1 cellular context compared by ENCODE assay signal in the genomic region with DNA sequence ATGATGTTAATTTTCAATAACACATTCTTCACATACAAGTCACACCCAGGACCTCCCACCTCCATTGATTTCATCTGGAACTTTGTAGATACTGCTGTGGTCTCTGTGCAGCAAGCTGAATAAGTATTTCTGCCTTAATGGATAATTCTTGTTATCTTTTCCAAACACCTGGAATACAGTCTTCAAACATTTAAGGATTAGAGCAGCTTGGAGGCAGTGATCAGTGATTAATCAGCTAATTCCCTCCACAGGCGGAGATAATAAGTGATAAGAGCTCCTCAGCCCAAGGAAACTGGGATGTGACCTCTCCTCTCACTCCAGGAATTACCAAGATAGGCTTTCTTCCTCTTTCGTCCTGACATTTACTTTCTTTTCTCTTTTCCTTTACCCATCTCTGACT.
A peak's percentile ranks its signal among the peaks of the same experiment; 100 is the strongest.
TF ChIP-seq lines count a peak whose summit lies in the region.

No MANE protein-coding gene starts in this region.

TF ChIP-seq in K562, 482 proteins besides CTCF, POLR2A, EP300 and RAD21 (continued from another document):
- TF ChIP-seq ZNF217 (CRISPR knock-in tag; IDR thresholded peaks at IDR 0.05) (no peak), MECOM (CRISPR knock-in tag; IDR thresholded peaks at IDR 0.05) (no peak), ESRRA (IDR thresholded peaks at IDR 0.05; ENCODE audit: borderline replicate concordance, low read depth) (no peak), SRSF1 (IDR thresholded peaks at IDR 0.05; ENCODE audit: low read depth, low read length) (no peak), TAF9B (IDR thresholded peaks at IDR 0.05; ENCODE audit: partially characterized antibody) (no peak), ZNF764 (CRISPR knock-in tag; IDR thresholded peaks at IDR 0.05; ENCODE audit: low read depth) (no peak), TRIM28 (IDR thresholded peaks at IDR 0.05) (no peak), ELF4 (CRISPR knock-in tag; IDR thresholded peaks at IDR 0.05) (0 out of 2 replicates have a peak, but pooled peaks have one; percentile 19), ZBTB43 (CRISPR knock-in tag; IDR thresholded peaks at IDR 0.05) (no peak), SIN3A (IDR thresholded peaks at IDR 0.05; ENCODE audit: borderline replicate concordance in 2 of 2, control insufficient read depth in 1 of 2, low read depth in 2 of 2, low read length in 2 of 2) (no peak), FOSL1 (tag; conservative IDR thresholded peaks at IDR 0.05) (peak; percentile 50; the same call in 1 of the 2 replicates), ETV6 (IDR thresholded peaks at IDR 0.05; ENCODE audit: borderline replicate concordance in 1 of 2, low read depth in 2 of 2, low read length in 1 of 2) (no peak), ETV6 (CRISPR knock-in tag; IDR thresholded peaks at IDR 0.05; ENCODE audit: borderline replicate concordance) (no peak), SMARCA5 (IDR thresholded peaks at IDR 0.05) (no peak), ZNF644 (tag; IDR thresholded peaks at IDR 0.05; ENCODE audit: low read depth) (0 out of 2 replicates have a peak, but pooled peaks have one; percentile 44), TAL1 (IDR thresholded peaks at IDR 0.05) (peak; percentile 54), SMAD3 (CRISPR knock-in tag; conservative IDR thresholded peaks at IDR 0.05) (no peak), GABPB2 (CRISPR knock-in tag; conservative IDR thresholded peaks at IDR 0.05) (no peak), TCF3 (CRISPR knock-in tag; IDR thresholded peaks at IDR 0.05) (peak; percentile 70), JUN (IDR thresholded peaks at IDR 0.05; ENCODE audit: borderline replicate concordance, low read depth, low read length) (no peak), JUN (CRISPR knock-in tag; IDR thresholded peaks at IDR 0.05; ENCODE audit: borderline replicate concordance) (no peak), ZFP91 (CRISPR knock-in tag; IDR thresholded peaks at IDR 0.05) (no peak), TARDBP (IDR thresholded peaks at IDR 0.05) (no peak), MED1 (CRISPR knock-in tag; IDR thresholded peaks at IDR 0.05; ENCODE audit: borderline replicate concordance) (no peak)
- TF ChIP-seq, protein P1, sequence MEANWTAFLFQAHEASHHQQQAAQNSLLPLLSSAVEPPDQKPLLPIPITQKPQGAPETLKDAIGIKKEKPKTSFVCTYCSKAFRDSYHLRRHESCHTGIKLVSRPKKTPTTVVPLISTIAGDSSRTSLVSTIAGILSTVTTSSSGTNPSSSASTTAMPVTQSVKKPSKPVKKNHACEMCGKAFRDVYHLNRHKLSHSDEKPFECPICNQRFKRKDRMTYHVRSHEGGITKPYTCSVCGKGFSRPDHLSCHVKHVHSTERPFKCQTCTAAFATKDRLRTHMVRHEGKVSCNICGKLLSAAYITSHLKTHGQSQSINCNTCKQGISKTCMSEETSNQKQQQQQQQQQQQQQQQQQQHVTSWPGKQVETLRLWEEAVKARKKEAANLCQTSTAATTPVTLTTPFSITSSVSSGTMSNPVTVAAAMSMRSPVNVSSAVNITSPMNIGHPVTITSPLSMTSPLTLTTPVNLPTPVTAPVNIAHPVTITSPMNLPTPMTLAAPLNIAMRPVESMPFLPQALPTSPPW (CRISPR knock-in tag; IDR thresholded peaks at IDR 0.05): no peak
- TF ChIP-seq, protein P2, sequence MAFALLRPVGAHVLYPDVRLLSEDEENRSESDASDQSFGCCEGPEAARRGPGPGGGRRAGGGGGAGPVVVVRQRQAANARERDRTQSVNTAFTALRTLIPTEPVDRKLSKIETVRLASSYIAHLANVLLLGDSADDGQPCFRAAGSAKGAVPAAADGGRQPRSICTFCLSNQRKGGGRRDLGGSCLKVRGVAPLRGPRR (CRISPR knock-in tag; IDR thresholded peaks at IDR 0.05): no peak
- TF ChIP-seq, protein P3, sequence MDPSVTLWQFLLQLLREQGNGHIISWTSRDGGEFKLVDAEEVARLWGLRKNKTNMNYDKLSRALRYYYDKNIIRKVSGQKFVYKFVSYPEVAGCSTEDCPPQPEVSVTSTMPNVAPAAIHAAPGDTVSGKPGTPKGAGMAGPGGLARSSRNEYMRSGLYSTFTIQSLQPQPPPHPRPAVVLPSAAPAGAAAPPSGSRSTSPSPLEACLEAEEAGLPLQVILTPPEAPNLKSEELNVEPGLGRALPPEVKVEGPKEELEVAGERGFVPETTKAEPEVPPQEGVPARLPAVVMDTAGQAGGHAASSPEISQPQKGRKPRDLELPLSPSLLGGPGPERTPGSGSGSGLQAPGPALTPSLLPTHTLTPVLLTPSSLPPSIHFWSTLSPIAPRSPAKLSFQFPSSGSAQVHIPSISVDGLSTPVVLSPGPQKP (CRISPR knock-in tag; IDR thresholded peaks at IDR 0.05): no peak
- TF ChIP-seq, protein P4, sequence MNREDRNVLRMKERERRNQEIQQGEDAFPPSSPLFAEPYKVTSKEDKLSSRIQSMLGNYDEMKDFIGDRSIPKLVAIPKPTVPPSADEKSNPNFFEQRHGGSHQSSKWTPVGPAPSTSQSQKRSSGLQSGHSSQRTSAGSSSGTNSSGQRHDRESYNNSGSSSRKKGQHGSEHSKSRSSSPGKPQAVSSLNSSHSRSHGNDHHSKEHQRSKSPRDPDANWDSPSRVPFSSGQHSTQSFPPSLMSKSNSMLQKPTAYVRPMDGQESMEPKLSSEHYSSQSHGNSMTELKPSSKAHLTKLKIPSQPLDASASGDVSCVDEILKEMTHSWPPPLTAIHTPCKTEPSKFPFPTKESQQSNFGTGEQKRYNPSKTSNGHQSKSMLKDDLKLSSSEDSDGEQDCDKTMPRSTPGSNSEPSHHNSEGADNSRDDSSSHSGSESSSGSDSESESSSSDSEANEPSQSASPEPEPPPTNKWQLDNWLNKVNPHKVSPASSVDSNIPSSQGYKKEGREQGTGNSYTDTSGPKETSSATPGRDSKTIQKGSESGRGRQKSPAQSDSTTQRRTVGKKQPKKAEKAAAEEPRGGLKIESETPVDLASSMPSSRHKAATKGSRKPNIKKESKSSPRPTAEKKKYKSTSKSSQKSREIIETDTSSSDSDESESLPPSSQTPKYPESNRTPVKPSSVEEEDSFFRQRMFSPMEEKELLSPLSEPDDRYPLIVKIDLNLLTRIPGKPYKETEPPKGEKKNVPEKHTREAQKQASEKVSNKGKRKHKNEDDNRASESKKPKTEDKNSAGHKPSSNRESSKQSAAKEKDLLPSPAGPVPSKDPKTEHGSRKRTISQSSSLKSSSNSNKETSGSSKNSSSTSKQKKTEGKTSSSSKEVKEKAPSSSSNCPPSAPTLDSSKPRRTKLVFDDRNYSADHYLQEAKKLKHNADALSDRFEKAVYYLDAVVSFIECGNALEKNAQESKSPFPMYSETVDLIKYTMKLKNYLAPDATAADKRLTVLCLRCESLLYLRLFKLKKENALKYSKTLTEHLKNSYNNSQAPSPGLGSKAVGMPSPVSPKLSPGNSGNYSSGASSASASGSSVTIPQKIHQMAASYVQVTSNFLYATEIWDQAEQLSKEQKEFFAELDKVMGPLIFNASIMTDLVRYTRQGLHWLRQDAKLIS (CRISPR knock-in tag; IDR thresholded peaks at IDR 0.05): no peak
